Comparison of ENCODE assay signal across 34 cellular contexts in genomic region chr7:93026425-93026824, GRCh38.
"Had no signal": no experiment of that assay in that cellular context is flagged by ENCODE, and none has a peak within 500 bp of the region (broad histone marks: within the 10 kb centered on the region; RNA-seq: fewer than 3 reads in every experiment).

No MANE protein-coding gene starts in this region.

- H3K27me3 ChIP-seq: MG63 had no signal

- H3K4me3 ChIP-seq: MG63 had no signal

- H3K9me3 ChIP-seq: MG63 had no signal

- H3K36me3 ChIP-seq: MG63 had no signal

- DNase-seq: Karpas-422, Kasumi-1, MG63, MM.1S, MV-4-11, NCI-H1048, NCI-H1092, NCI-H1092 treated with DMSO at 0.1 percent for 48 hours, NCI-H1105, NCI-H1105 treated with DMSO at 0.1 percent for 48 hours, NCI-H1417, NCI-H1417 treated with DMSO at 0.1 percent for 48 hours, NCI-H1436, NCI-H1436 treated with DMSO at 0.1 percent for 48 hours, NCI-H146, NCI-H1694, NCI-H1694 treated with DMSO at 0.1 percent for 48 hours, NCI-H187, NCI-H187 treated with DMSO at 0.1 percent for 48 hours, NCI-H1930, NCI-H2029, NCI-H2029 treated with DMSO at 0.1 percent for 48 hours, NCI-H2081, NCI-H2081 treated with DMSO at 0.1 percent for 48 hours, NCI-H2107, NCI-H2171, NCI-H2171 treated with DMSO at 0.1 percent for 48 hours, NCI-H2227 treated with DMSO at 0.1 percent for 48 hours, NCI-H226, NCI-H345, NCI-H446, NCI-H446 treated with DMSO at 0.1 percent for 48 hours, NCI-H510A, NCI-H510A treated with DMSO at 0.1 percent for 48 hours had no signal
